Comparison of ENCODE assay signal across 32 cellular contexts in genomic region chr13:59996461-59996860, GRCh38.
"Had no signal": no experiment of that assay in that cellular context is flagged by ENCODE, and none has a peak within 500 bp of the region (broad histone marks: within the 10 kb centered on the region; RNA-seq: fewer than 3 reads in every experiment).

No MANE protein-coding gene starts in this region.

- H3K9me3 ChIP-seq: adrenal gland, body of pancreas, breast epithelium had no signal

- H3K4me1 ChIP-seq: adrenal gland, body of pancreas, breast epithelium had no signal

- H3K27ac ChIP-seq: adrenal gland, body of pancreas, brain microvascular endothelial cell, breast epithelium, VCaP had no signal

- H3K4me3 ChIP-seq: adrenal gland, body of pancreas, breast epithelium had no signal

- H3K27me3 ChIP-seq: adrenal gland, body of pancreas, brain microvascular endothelial cell, breast epithelium had no signal

- ATAC-seq: activated CD8-positive, alpha-beta T cell treated with anti-CD3 and anti-CD28 coated beads for 36 hours; activated naive CD4-positive, alpha-beta T cell treated with anti-CD3 and anti-CD28 coated beads, Interleukin-2, amount 50 U/mL, for 72 hours; activated T-cell treated with anti-CD3 and anti-CD28 coated beads, Interleukin-2, amount 50 U/mL, for 4 hours; activated T-cell treated with anti-CD3 and anti-CD28 coated beads, Interleukin-2, amount 50 U/mL, for 72 hours; activated T-helper 17 cell treated with anti-CD3 and anti-CD28 coated beads, Interleukin-2, amount 50 U/mL, for 72 hours; body of pancreas had no signal

- DNase-seq: activated B cell treated with CpG ODN at 0.5 μM for 24 hours; activated CD4-positive, alpha-beta memory T cell treated with anti-CD3 and anti-CD28 coated beads for 36 hours; activated CD4-positive, alpha-beta T cell treated with anti-CD3 and anti-CD28 coated beads for 4 hours; activated CD4-positive, alpha-beta T cell treated with anti-CD3 and anti-CD28 coated beads, Interleukin-2, amount 10 ng/mL, durations not matched to agents 24 days and 14 days; activated CD4-positive, alpha-beta T cell treated with anti-CD3 and anti-CD28 coated beads, Interleukin-2, amount 50 U/mL, for 1 hour; activated CD4-positive, alpha-beta T cell treated with anti-CD3 and anti-CD28 coated beads, Interleukin-2, amount 50 U/mL, for 4 hours; activated CD4-positive, CD25-positive, alpha-beta regulatory T cell treated with anti-CD3 and anti-CD28 coated beads, Interleukin-2, amount 50 U/mL, for 72 hours; activated CD8-positive, alpha-beta memory T cell treated with anti-CD3 and anti-CD28 coated beads, Interleukin-2, amount 50 U/mL, for 4 hours; activated CD8-positive, alpha-beta T cell treated with anti-CD3 and anti-CD28 coated beads for 36 hours; activated effector memory CD4-positive, alpha-beta T cell treated with anti-CD3 and anti-CD28 coated beads, Interleukin-2, amount 50 U/mL, for 16 hours; activated gamma-delta T cell treated with Interleukin-2 at 50 U/mL for 16 hours; activated naive CD4-positive, alpha-beta T cell; activated naive CD4-positive, alpha-beta T cell treated with anti-CD3 and anti-CD28 coated beads for 36 hours; activated naive CD4-positive, alpha-beta T cell treated with anti-CD3 and anti-CD28 coated beads, Interleukin-2, amount 50 U/mL, for 16 hours; activated naive CD8-positive, alpha-beta T cell treated with anti-CD3 and anti-CD28 coated beads for 36 hours; activated T-cell treated with anti-CD3 and anti-CD28 coated beads for 4 hours; activated T-cell treated with anti-CD3 and anti-CD28 coated beads, Interleukin-2, amount 50 U/mL, for 1 hour; activated T-cell treated with anti-CD3 and anti-CD28 coated beads, Interleukin-2, amount 50 U/mL, for 4 hours; activated T-cell treated with anti-CD3 and anti-CD28 coated beads, Interleukin-2, amount 50 U/mL, for 72 hours; adrenal gland; amniotic stem cell; aorta; body of pancreas; brain microvascular endothelial cell; central memory CD4-positive, alpha-beta T cell; T-helper 1 cell; T-helper 2 cell; T-helper 9 cell had no signal

- H3K36me3 ChIP-seq: adrenal gland, brain microvascular endothelial cell, breast epithelium had no signal
